14 cellular contexts compared by ENCODE assay signal in the genomic region with DNA sequence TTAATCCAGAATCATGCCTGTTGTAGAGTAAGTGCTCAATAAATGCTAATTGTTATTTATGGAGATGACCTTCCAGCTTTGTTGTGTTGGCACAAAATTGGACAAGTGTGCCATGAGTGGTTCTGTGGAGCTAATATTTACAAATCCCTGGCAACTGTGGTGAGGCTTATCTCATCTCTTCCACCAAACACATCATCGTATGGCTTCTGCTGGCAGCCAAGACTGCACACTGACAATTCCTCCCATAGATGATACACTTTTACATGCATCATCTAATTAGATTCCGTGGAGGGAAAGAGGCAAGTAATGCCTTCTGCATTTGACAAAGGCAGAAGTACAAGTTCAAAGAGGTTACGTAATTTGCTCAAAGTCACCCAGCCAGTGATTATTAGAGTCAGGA.
DNase-seq lines count a peak whose midpoint lies in the region; ATAC-seq and TF ChIP-seq lines count a peak whose summit lies in the region.
"Had no signal": no experiment of that assay in that cellular context is flagged by ENCODE, and none has a peak within 500 bp of the region (broad histone marks: within the 10 kb centered on the region; RNA-seq: fewer than 3 reads in every experiment).

No MANE protein-coding gene starts in this region.

- DNase-seq in DMS153 (lab: John Stamatoyannopoulos, UW) = peak; percentile 26
- no peak for DNase-seq in DMS153 treated with DMSO at 0.1 percent for 48 hours (lab: John Stamatoyannopoulos, UW; ENCODE audit: unreplicated experiment)
- peak; percentile 9 for DNase-seq in M059J (ENCODE audit: low read depth)
- DNase-seq in NCI-H226 = peak; percentile 48
- peak; percentile 25 for DNase-seq in kidney tubule cell (ENCODE audit: low spot score)
- no peak for DNase-seq in natural killer cell
- DNase-seq in NCI-H1048 (lab: John Stamatoyannopoulos, UW) = no peak
- DNase-seq in ureter (ENCODE audit: low spot score) = no peak
- DNase-seq: CD4-positive, CD25-positive, alpha-beta regulatory T cell; DND-41; GF-D8; H7 had no signal

- no peak for TF ChIP-seq CTCF in natural killer cell (IDR thresholded peaks at IDR 0.05)

- intact Hi-C loops in natural killer cell (cut with micrococcal nuclease) = no loop called here

- H3K27me3 Mint-ChIP-seq in natural killer cell (ENCODE audit: low read depth in 2 of 2) = peaks cover 4 to 13% of the 10 kb centered on the region in 2 donors

- no peak overlapping the region for H3K4me3 Mint-ChIP-seq in natural killer cell
- H3K4me3 Mint-ChIP-seq: CD4-positive, CD25-positive, alpha-beta regulatory T cell; GM23338 had no signal

- no peaks in the 10 kb centered on the region for H3K9me3 Mint-ChIP-seq in natural killer cell
- H3K9me3 Mint-ChIP-seq: GM23338 had no signal

- no peak overlapping the region for H3K27ac Mint-ChIP-seq in natural killer cell
- H3K27ac Mint-ChIP-seq: CD4-positive, CD25-positive, alpha-beta regulatory T cell; GM23338 had no signal

- no peaks in the 10 kb centered on the region for H3K36me3 Mint-ChIP-seq in natural killer cell
- H3K36me3 Mint-ChIP-seq: CD4-positive, CD25-positive, alpha-beta regulatory T cell had no signal

- no peak for ATAC-seq in natural killer cell
- ATAC-seq: GM23338, K562 had no signal

- H3K4me1 Mint-ChIP-seq in natural killer cell = no peaks in the 10 kb centered on the region
- H3K4me1 Mint-ChIP-seq: CD4-positive, CD25-positive, alpha-beta regulatory T cell had no signal

Comparison
In these comparisons a context has a peak if more than half of its experiments do, and no peak if none do; other contexts are left out.
1. DNase-seq: peak in DMS153 (single experiment), M059J (single experiment), NCI-H226 (single experiment) and kidney tubule cell (single experiment); none in DMS153 treated with DMSO at 0.1 percent for 48 hours (single experiment), natural killer cell (single experiment), NCI-H1048 (single experiment) and ureter (single experiment).